In genomic region chr22:40076702-40077645, GRCh38 we compare ENCODE assay signal across 14 cellular contexts.
DNase-seq lines count a peak whose midpoint lies in the region; ATAC-seq and TF ChIP-seq lines count a peak whose summit lies in the region.
"Had no signal": no experiment of that assay in that cellular context is flagged by ENCODE, and none has a peak within 500 bp of the region (broad histone marks: within the 10 kb centered on the region; RNA-seq: fewer than 3 reads in every experiment).

No MANE protein-coding gene starts in this region.

- ATAC-seq in RWPE2 (ENCODE audit: low read depth) (peak; percentile 56; the same call in 2 of the 3 replicates), HG02678 (IDR thresholded peaks at IDR 0.05; ENCODE audit: unreplicated experiment) (no peak), HG02610 (IDR thresholded peaks at IDR 0.05; ENCODE audit: unreplicated experiment) (no peak)
- ATAC-seq in stimulated activated naive CD8-positive, alpha-beta T cell treated with anti-CD3 and anti-CD28 coated beads, Interleukin-15, Interleukin-2, amounts not matched to agents 100 U/mL and 50 U/mL, for 24 hours: peak; percentile 40
- ATAC-seq: Panc1 had no signal

- peak overlapping the region; percentile 88 for H3K27ac Mint-ChIP-seq in activated naive CD4-positive, alpha-beta T cell treated with anti-CD3 and anti-CD28 coated beads, Interleukin-2, amount 50 U/mL, for 24 hours

- H3K4me1 ChIP-seq in RWPE2 (ENCODE audit: insufficient read depth, poor library complexity, severe bottlenecking) (peaks cover 9% of the 10 kb centered on the region), MM.1S (ENCODE audit: low read length) (no peaks in the 10 kb centered on the region)

- no peak for TF ChIP-seq POLR2A in erythroblast (IDR thresholded peaks at IDR 0.05; ENCODE audit: low read length)

- peak overlapping the region; percentile 76 for H3K4me3 Mint-ChIP-seq in activated naive CD4-positive, alpha-beta T cell treated with anti-CD3 and anti-CD28 coated beads, Interleukin-2, amount 50 U/mL, for 24 hours

- H3K36me3 ChIP-seq in RWPE2 (ENCODE audit: low read depth) (no peaks in the 10 kb centered on the region; the same call in 1 of the 2 replicates), MM.1S (replicated peaks; ENCODE audit: insufficient read depth, low read length) (no peaks in the 10 kb centered on the region)
- H3K36me3 ChIP-seq: BLaER1, thyroid gland had no signal

- H3K79me2 ChIP-seq in MM.1S (ENCODE audit: low read length): peaks cover 20% of the 10 kb centered on the region

- no peaks in the 10 kb centered on the region for H3K9me2 ChIP-seq in MM.1S (replicated peaks; ENCODE audit: insufficient read depth, low read length)

- H3K9me3 ChIP-seq in RWPE2 (ENCODE audit: severe bottlenecking) (no peaks in the 10 kb centered on the region), MM.1S (replicated peaks; ENCODE audit: insufficient read depth, low read length) (no peaks in the 10 kb centered on the region)
- H3K9me3 ChIP-seq: BLaER1, thyroid gland had no signal

- no peak for DNase-seq in activated naive CD4-positive, alpha-beta T cell treated with Interleukin-2 at 50 U/mL for 16 hours
- DNase-seq in RWPE2 (ENCODE audit: low spot score) (no peak), erythroblast (lab: John Stamatoyannopoulos, UW) (peak; percentile 6 to 10), MM.1S (no peak)
- no peak for DNase-seq in stimulated activated naive CD8-positive, alpha-beta T cell treated with anti-CD3 and anti-CD28 coated beads, Interleukin-15, Interleukin-2, amounts not matched to agents 100 U/mL and 50 U/mL, for 24 hours
- DNase-seq: left cardiac atrium, NCI-H1694 treated with DMSO at 0.1 percent for 48 hours, posterior cingulate gyrus, thyroid gland had no signal

- H3F3A ChIP-seq in MM.1S (ENCODE audit: insufficient read depth, low read length): no peaks in the 10 kb centered on the region

- H3K27me3 ChIP-seq in RWPE2 (ENCODE audit: insufficient read depth, poor library complexity, severe bottlenecking) (no peaks in the 10 kb centered on the region), MM.1S (replicated peaks; ENCODE audit: insufficient read depth, low read length) (no peaks in the 10 kb centered on the region)
- H3K27me3 ChIP-seq: BLaER1, thyroid gland had no signal

- H4K20me1 ChIP-seq in MM.1S (ENCODE audit: insufficient read depth, low read length): no peaks in the 10 kb centered on the region

- peaks cover 53% of the 10 kb centered on the region for H3K4me1 Mint-ChIP-seq in activated naive CD4-positive, alpha-beta T cell treated with anti-CD3 and anti-CD28 coated beads, Interleukin-2, amount 50 U/mL, for 24 hours

- no peak overlapping the region for H3K4me3 ChIP-seq in RWPE2 (ENCODE audit: severe bottlenecking)
- no peak overlapping the region for H3K4me3 ChIP-seq in MM.1S (ENCODE audit: low read length)
- H3K4me3 ChIP-seq: BLaER1, thyroid gland had no signal

- H3K9ac ChIP-seq in MM.1S (ENCODE audit: low read length): no peak overlapping the region
- H3K9ac ChIP-seq: BLaER1 had no signal

- TF ChIP-seq CTCF in RWPE2 (IDR thresholded peaks at IDR 0.05; ENCODE audit: poor library complexity, severe bottlenecking) (no peak), MM.1S (IDR thresholded peaks at IDR 0.05; ENCODE audit: low read length) (no peak)

- no peaks in the 10 kb centered on the region for H3K36me3 Mint-ChIP-seq in activated naive CD4-positive, alpha-beta T cell treated with anti-CD3 and anti-CD28 coated beads, Interleukin-2, amount 50 U/mL, for 24 hours

- H3K27ac ChIP-seq in RWPE2 (ENCODE audit: poor library complexity, severe bottlenecking) (no peak overlapping the region), MM.1S (ENCODE audit: low read length) (no peak overlapping the region)
- H3K27ac ChIP-seq: BLaER1, thyroid gland had no signal

- H2AFZ ChIP-seq in MM.1S (ENCODE audit: low read length): no peak overlapping the region

- H3K27me3 Mint-ChIP-seq in activated naive CD4-positive, alpha-beta T cell treated with anti-CD3 and anti-CD28 coated beads, Interleukin-2, amount 50 U/mL, for 24 hours: no peaks in the 10 kb centered on the region

- no peaks in the 10 kb centered on the region for H3K9me3 Mint-ChIP-seq in activated naive CD4-positive, alpha-beta T cell treated with anti-CD3 and anti-CD28 coated beads, Interleukin-2, amount 50 U/mL, for 24 hours

- H3K4me2 ChIP-seq in MM.1S (ENCODE audit: low read depth, low read length): no peak overlapping the region
- H3K4me2 ChIP-seq: BLaER1 had no signal

Comparison
In these comparisons a context has a peak if more than half of its experiments do, and no peak if none do; other contexts are left out.
1. DNase-seq: peak in erythroblast (2 of 2); none in activated naive CD4-positive, alpha-beta T cell treated with Interleukin-2 at 50 U/mL for 16 hours (single experiment), RWPE2 (single experiment), stimulated activated naive CD8-positive, alpha-beta T cell treated with anti-CD3 and anti-CD28 coated beads, Interleukin-15, Interleukin-2, amounts not matched to agents 100 U/mL and 50 U/mL, for 24 hours (single experiment) and MM.1S (single experiment).
2. ATAC-seq: peak in RWPE2 (single experiment) and stimulated activated naive CD8-positive, alpha-beta T cell treated with anti-CD3 and anti-CD28 coated beads, Interleukin-15, Interleukin-2, amounts not matched to agents 100 U/mL and 50 U/mL, for 24 hours (single experiment); none in HG02678 (single experiment) and HG02610 (single experiment).